Comparison of ENCODE assay signal across 1 cellular context in the genomic region with DNA sequence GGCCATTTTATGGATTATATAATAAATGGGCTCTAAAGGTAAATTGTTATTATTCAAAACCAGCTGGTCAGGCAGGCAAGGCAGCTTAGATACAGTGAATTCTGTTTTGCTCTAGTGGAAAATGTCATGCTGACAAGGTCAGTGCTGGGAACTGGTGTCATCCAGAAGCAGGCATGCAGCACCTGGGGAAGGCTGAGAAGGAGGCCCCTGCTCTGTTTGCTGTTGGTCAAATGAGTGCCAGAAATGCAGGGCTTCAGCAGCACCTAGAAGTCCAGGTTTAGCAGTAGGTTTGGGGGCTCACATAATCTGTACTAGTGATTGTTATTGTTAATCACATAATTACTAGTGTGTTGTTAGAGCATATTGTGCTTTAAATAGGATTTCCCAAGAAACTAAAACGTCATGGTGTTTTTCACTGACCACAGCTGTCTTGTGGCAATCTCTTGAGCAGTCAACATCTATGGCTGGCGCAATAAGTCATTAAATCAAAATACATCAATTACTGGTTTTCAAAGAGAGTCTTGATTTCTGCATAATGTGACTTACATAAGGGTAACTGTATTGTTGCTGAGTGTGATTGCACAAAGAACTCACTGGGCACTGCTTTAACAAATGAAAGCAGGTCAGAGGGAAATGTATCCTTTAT.
TF ChIP-seq lines count a peak whose summit lies in the region.

No MANE protein-coding gene starts in this region.

TF ChIP-seq in H1, 55 proteins besides CTCF, POLR2A, EP300 and RAD21 (continued from another document):
- no peak for TF ChIP-seq TAF7 (optimal IDR thresholded peaks at IDR 0.05; ENCODE audit: borderline replicate concordance, low read depth, low read length)
- no peak for TF ChIP-seq HDAC2 (IDR thresholded peaks at IDR 0.05; ENCODE audit: borderline replicate concordance in 1 of 2, low read depth in 2 of 2, low read length in 2 of 2)
- TF ChIP-seq SP1 (IDR thresholded peaks at IDR 0.05; ENCODE audit: low read depth, low read length): no peak
- TF ChIP-seq MAX (IDR thresholded peaks at IDR 0.05): no peak
- no peak for TF ChIP-seq POLR2AphosphoS5 (IDR thresholded peaks at IDR 0.05; ENCODE audit: low read depth, low read length)
- no peak for TF ChIP-seq SAP30 (IDR thresholded peaks at IDR 0.05; ENCODE audit: insufficient read depth, insufficient replicate concordance, low read length)
- no peak for TF ChIP-seq E2F6 (IDR thresholded peaks at IDR 0.05)
TF ChIP-seq in H1: peak in this region for 0.
